1 cellular context compared by ENCODE assay signal in the genomic region with DNA sequence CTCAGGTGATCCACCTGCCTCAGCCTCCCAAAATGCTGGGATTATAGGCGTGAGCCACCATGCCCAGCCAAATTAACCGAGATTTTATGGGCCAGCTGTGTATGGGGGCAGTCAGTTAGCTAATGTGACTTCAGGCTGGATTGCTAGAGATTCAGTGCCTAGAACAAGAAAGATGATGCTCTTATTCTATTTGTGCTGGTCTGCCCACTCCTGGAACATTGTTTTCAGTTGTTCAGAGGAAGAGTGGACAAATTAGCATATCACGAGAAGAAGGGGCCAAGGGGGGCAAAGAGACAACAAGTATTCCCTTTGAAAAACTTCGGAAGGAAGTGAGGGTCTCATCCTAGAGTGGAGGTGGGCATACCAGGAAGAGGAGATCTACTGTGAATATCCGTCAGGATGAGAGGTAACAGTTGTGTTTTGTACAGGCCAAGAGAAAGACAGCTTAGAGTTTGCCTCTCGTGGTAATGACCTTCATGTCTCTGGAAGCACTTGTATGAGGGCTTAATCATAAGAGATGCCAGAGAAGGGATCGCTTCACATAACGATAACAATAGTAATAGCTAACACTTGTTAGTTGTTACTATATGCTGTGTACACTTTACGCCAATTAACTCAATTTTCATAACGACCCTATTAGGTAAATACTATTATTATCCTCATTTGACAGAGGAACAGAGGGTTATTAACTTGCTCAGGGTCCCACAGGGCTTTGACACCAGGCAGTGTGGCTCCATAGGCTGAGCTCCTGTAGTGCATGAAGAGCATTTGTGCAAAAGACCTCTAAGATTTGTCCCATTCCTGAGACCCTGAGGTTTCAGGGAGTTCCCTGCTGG.
TF ChIP-seq lines count a peak whose summit lies in the region.

No MANE protein-coding gene starts in this region.

TF ChIP-seq in HepG2, 621 proteins besides CTCF, POLR2A, EP300 and RAD21 (continued from another document):
- TF ChIP-seq NR2F6 (IDR thresholded peaks at IDR 0.05) (peak; percentile 22; the same call in 1 of the 2 replicates), NR2F6 (CRISPR knock-in tag; IDR thresholded peaks at IDR 0.05) (no peak)
